ENCODE assay signal across 8 cellular contexts in genomic region chr2:156437272-156437671, GRCh38. TPM values are rescaled to one million over a fixed set of nuclear protein-coding genes. Genes with fewer than 3 reads are reported as not detected.
DNase-seq lines count a peak whose midpoint lies in the region; ATAC-seq and TF ChIP-seq lines count a peak whose summit lies in the region.

No MANE protein-coding gene starts in this region.

- peak overlapping the region; percentile 92 for H3K4me3 Mint-ChIP-seq in activated T-helper 1 cell treated with anti-CD3 and anti-CD28 coated beads, Interleukin-12 subunit alpha, Interleukin-12 subunit beta, Interleukin-2, Interleukin-4 antibody, amounts not matched to agents 30 ng/mL and 10 ng/mL and 1 ng/mL, durations not matched to agents 14 hours and 24 hours and 36 hours

- peak; percentile 15 for ATAC-seq in HG03354 (IDR thresholded peaks at IDR 0.05; ENCODE audit: poor library complexity, severe bottlenecking, unreplicated experiment)

- no peaks in the 10 kb centered on the region for H3K9me3 Mint-ChIP-seq in activated T-helper 1 cell treated with anti-CD3 and anti-CD28 coated beads, Interleukin-12 subunit alpha, Interleukin-12 subunit beta, Interleukin-2, Interleukin-4 antibody, amounts not matched to agents 30 ng/mL and 10 ng/mL and 1 ng/mL, durations not matched to agents 14 hours and 24 hours and 36 hours

- peak; percentile 27 for TF ChIP-seq POLR2A in GM19193 (IDR thresholded peaks at IDR 0.05; ENCODE audit: extremely low read depth, insufficient read depth, insufficient read length)

- H3K4me3 ChIP-seq in iPS-18c (ENCODE audit: insufficient read depth, low read depth, low read length): peak overlapping the region; percentile 79; the same call in 1 of the 2 replicates

- H3K27ac ChIP-seq in temporal lobe (ENCODE audit: low read depth, low read length): peak overlapping the region; percentile 82

- intact Hi-C loops in activated T-helper 1 cell treated with anti-CD3 and anti-CD28 coated beads, Interleukin-12 subunit alpha, Interleukin-12 subunit beta, Interleukin-2, Interleukin-4 antibody, amounts not matched to agents 30 ng/mL and 10 ng/mL and 1 ng/mL, durations not matched to agents 14 hours and 24 hours and 36 hours (cut with micrococcal nuclease): loop anchor here (2.0 to 5.0 kb wide), 3 partner anchors 40 to 152 kb away; no protein-coding TSS in a partner anchor

- peaks cover 2% of the 10 kb centered on the region for H3K27me3 Mint-ChIP-seq in activated T-helper 1 cell treated with anti-CD3 and anti-CD28 coated beads, Interleukin-12 subunit alpha, Interleukin-12 subunit beta, Interleukin-2, Interleukin-4 antibody, amounts not matched to agents 30 ng/mL and 10 ng/mL and 1 ng/mL, durations not matched to agents 14 hours and 24 hours and 36 hours (ENCODE audit: insufficient read depth)

- no peak overlapping the region for H3K27ac Mint-ChIP-seq in activated T-helper 1 cell treated with anti-CD3 and anti-CD28 coated beads, Interleukin-12 subunit alpha, Interleukin-12 subunit beta, Interleukin-2, Interleukin-4 antibody, amounts not matched to agents 30 ng/mL and 10 ng/mL and 1 ng/mL, durations not matched to agents 14 hours and 24 hours and 36 hours

- peak; percentile 67 for DNase-seq in Ammon's horn (ENCODE audit: low spot score)
- DNase-seq in activated T-helper 1 cell treated with anti-CD3 and anti-CD28 coated beads, Interleukin-12 subunit alpha, Interleukin-12 subunit beta, Interleukin-2, Interleukin-4 antibody, amounts not matched to agents 30 ng/mL and 10 ng/mL and 1 ng/mL, durations not matched to agents 14 hours and 24 hours and 36 hours (ENCODE audit: low spot score): no peak
- DNase-seq in NCI-H446 treated with DMSO at 0.1 percent for 48 hours (lab: John Stamatoyannopoulos, UW): no peak
- DNase-seq in stimulated activated CD4-positive, alpha-beta T cell treated with anti-CD3 and anti-CD28 coated beads, Interleukin-12 subunit alpha, Interleukin-12 subunit beta, amount 100 ng/mL, for 4 hours: no peak

- peaks cover 27% of the 10 kb centered on the region for H3K4me1 Mint-ChIP-seq in activated T-helper 1 cell treated with anti-CD3 and anti-CD28 coated beads, Interleukin-12 subunit alpha, Interleukin-12 subunit beta, Interleukin-2, Interleukin-4 antibody, amounts not matched to agents 30 ng/mL and 10 ng/mL and 1 ng/mL, durations not matched to agents 14 hours and 24 hours and 36 hours (ENCODE audit: low read depth)

- no peaks in the 10 kb centered on the region for H3K9me3 ChIP-seq in iPS-18c (ENCODE audit: control insufficient read depth, insufficient read depth, low read length)

- H3K36me3 Mint-ChIP-seq in activated T-helper 1 cell treated with anti-CD3 and anti-CD28 coated beads, Interleukin-12 subunit alpha, Interleukin-12 subunit beta, Interleukin-2, Interleukin-4 antibody, amounts not matched to agents 30 ng/mL and 10 ng/mL and 1 ng/mL, durations not matched to agents 14 hours and 24 hours and 36 hours (ENCODE audit: low read depth): peaks cover 17% of the 10 kb centered on the region

RNA-seq across cellular contexts. Expression of gene GPD2, which starts 1.1 kb away (rescaled TPM):
- total RNA-seq in activated T-helper 1 cell treated with anti-CD3 and anti-CD28 coated beads, Interleukin-12 subunit alpha, Interleukin-12 subunit beta, Interleukin-2, Interleukin-4 antibody, amounts not matched to agents 30 ng/mL and 10 ng/mL and 1 ng/mL, durations not matched to agents 14 hours and 24 hours and 36 hours: 15.7 and 18.1 TPM in 2 replicates
- total RNA-seq in temporal lobe: 139 TPM
